In the genomic region with DNA sequence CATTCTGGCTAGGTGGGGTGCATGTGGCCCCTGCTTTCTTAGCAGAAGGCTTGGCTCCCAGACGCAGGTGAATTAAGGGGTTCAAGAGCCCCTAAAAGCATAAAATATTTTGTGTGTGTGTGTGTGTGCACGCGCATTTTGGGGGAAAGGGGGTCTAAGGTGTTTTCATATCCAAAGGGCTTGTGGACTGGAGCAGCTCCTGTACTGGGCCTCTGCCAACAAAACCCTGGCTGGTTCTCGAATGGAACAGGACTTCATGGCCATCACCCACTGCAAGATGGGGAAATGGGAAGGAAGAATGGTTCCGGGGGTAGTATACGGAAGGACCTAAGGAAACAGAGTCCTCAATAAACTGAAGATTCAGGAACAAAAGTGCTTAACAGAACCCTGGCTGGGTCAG, we compare ENCODE assay signal across 7 cellular contexts. TPM values are rescaled to one million over a fixed set of nuclear protein-coding genes. Genes with fewer than 3 reads are reported as not detected.
DNase-seq lines count a peak whose midpoint lies in the region; ATAC-seq and TF ChIP-seq lines count a peak whose summit lies in the region.
"Had no signal": no experiment of that assay in that cellular context is flagged by ENCODE, and none has a peak within 500 bp of the region (broad histone marks: within the 10 kb centered on the region; RNA-seq: fewer than 3 reads in every experiment).

No MANE protein-coding gene starts in this region.

- DNase-seq in RWPE2 (ENCODE audit: low spot score) (no peak), mesothelial cell of epicardium (ENCODE audit: low spot score in 2 of 2, unreplicated experiment in 2 of 2) (no peak), mucosa of gallbladder (ENCODE audit: low spot score) (no peak), NCI-H526 treated with DMSO at 0.1 percent for 48 hours (lab: John Stamatoyannopoulos, UW) (no peak), SKM-1 (lab: John Stamatoyannopoulos, UW; ENCODE audit: unreplicated experiment) (no peak)

- peaks cover 0 to 4% (median 1%) of the 10 kb centered on the region in 11 experiments; a peak in 4 of 22 replicates for H4K20me1 ChIP-seq in BLaER1 treated with 17β-estradiol and CSF1 and Interleukin-3, amounts not matched to agents 10 nM and 100 nM

- TF ChIP-seq CTCF in RWPE2 (IDR thresholded peaks at IDR 0.05; ENCODE audit: poor library complexity, severe bottlenecking): no peak
- no peak for TF ChIP-seq CTCF in mesothelial cell of epicardium (IDR thresholded peaks at IDR 0.05; ENCODE audit: unreplicated experiment)

- no peaks in the 10 kb centered on the region for H3K27me3 Mint-ChIP-seq in mesothelial cell of epicardium (ENCODE audit: low read depth)

- H3K36me3 ChIP-seq in BLaER1 treated with 17β-estradiol and CSF1 and Interleukin-3, amounts not matched to agents 10 nM and 100 nM: peaks cover 0 to 14% (median 0%) of the 10 kb centered on the region in 11 experiments; a peak in 2 of 22 replicates
- H3K36me3 ChIP-seq in RWPE2 (ENCODE audit: low read depth): peaks cover 24% of the 10 kb centered on the region

- H3K36me3 Mint-ChIP-seq in mesothelial cell of epicardium: peaks cover 4% of the 10 kb centered on the region

- H3K4me1 ChIP-seq in BLaER1 treated with 17β-estradiol and CSF1 and Interleukin-3, amounts not matched to agents 10 nM and 100 nM: peaks cover 64 to 78% (median 74%) of the 10 kb centered on the region in 10 experiments
- peaks cover 34% of the 10 kb centered on the region for H3K4me1 ChIP-seq in RWPE2 (ENCODE audit: insufficient read depth, poor library complexity, severe bottlenecking)

- H3K27ac Mint-ChIP-seq in mesothelial cell of epicardium: peak overlapping the region; percentile 98

- peak overlapping the region; percentile 88 to 97 (median 93) for H3K4me2 ChIP-seq in BLaER1 treated with 17β-estradiol and CSF1 and Interleukin-3, amounts not matched to agents 10 nM and 100 nM

- H3K4me1 Mint-ChIP-seq in mesothelial cell of epicardium: peaks cover 39% of the 10 kb centered on the region

- no peak for ATAC-seq in RWPE2 (ENCODE audit: low read depth)

- no peaks in the 10 kb centered on the region for H3K9me3 ChIP-seq in BLaER1 treated with 17β-estradiol and CSF1 and Interleukin-3, amounts not matched to agents 10 nM and 100 nM (replicated peaks in 1 of 11)
- H3K9me3 ChIP-seq in RWPE2 (ENCODE audit: severe bottlenecking): no peaks in the 10 kb centered on the region
- H3K9me3 ChIP-seq: mucosa of descending colon had no signal

- no peak overlapping the region for H3K4me3 Mint-ChIP-seq in mesothelial cell of epicardium

- H3K4me3 ChIP-seq in BLaER1 treated with 17β-estradiol and CSF1 and Interleukin-3, amounts not matched to agents 10 nM and 100 nM: no peak overlapping the region
- no peak overlapping the region for H3K4me3 ChIP-seq in RWPE2 (ENCODE audit: severe bottlenecking)
- H3K4me3 ChIP-seq: mucosa of descending colon had no signal

- peak overlapping the region in 1 of 11 experiments; percentile 57; a peak in 1 of 22 replicates for H3K27ac ChIP-seq in BLaER1 treated with 17β-estradiol and CSF1 and Interleukin-3, amounts not matched to agents 10 nM and 100 nM
- H3K27ac ChIP-seq in RWPE2 (ENCODE audit: poor library complexity, severe bottlenecking): peak overlapping the region; percentile 94

- H3K27me3 ChIP-seq in BLaER1 treated with 17β-estradiol and CSF1 and Interleukin-3, amounts not matched to agents 10 nM and 100 nM: peaks cover 0 to 4% (median 0%) of the 10 kb centered on the region in 11 experiments; a peak in 1 of 22 replicates
- H3K27me3 ChIP-seq in RWPE2 (ENCODE audit: insufficient read depth, poor library complexity, severe bottlenecking): no peaks in the 10 kb centered on the region

- H3K9ac ChIP-seq in BLaER1 treated with 17β-estradiol and CSF1 and Interleukin-3, amounts not matched to agents 10 nM and 100 nM: peak overlapping the region in 2 of 11 experiments; percentile 29 to 36; a peak in 2 of 22 replicates

- no peaks in the 10 kb centered on the region for H3K9me3 Mint-ChIP-seq in mesothelial cell of epicardium

RNA-seq across cellular contexts. Expression of a gene that starts 3.9 kb away (rescaled TPM):
- 193 to 205 TPM (median 195 TPM) in 3 replicates for total RNA-seq in mesothelial cell of epicardium
- 153 TPM for total RNA-seq in mucosa of gallbladder

RNA-seq across cellular contexts. Expression of a gene that starts 9.5 kb away (rescaled TPM):
- total RNA-seq in mesothelial cell of epicardium (30.2 to 30.7 TPM (median 30.2 TPM) in 3 replicates), mucosa of gallbladder (30.5 TPM)

RNA-seq across cellular contexts. Expression of a gene that starts 19.2 kb away (rescaled TPM):
- total RNA-seq in mesothelial cell of epicardium: 11.6 to 14.4 TPM (median 13.4 TPM) in 3 replicates
- 13.1 TPM for total RNA-seq in mucosa of gallbladder

RNA-seq across cellular contexts. Expression of a gene that starts 19.8 kb away (rescaled TPM):
- total RNA-seq in mesothelial cell of epicardium (not detected in 3 replicates), mucosa of gallbladder (not detected)
- total RNA-seq: mucosa of descending colon had no signal

RNA-seq across cellular contexts. Expression of a gene that starts 20.0 kb away (rescaled TPM):
- total RNA-seq in mesothelial cell of epicardium: 203 to 215 TPM (median 204 TPM) in 3 replicates
- total RNA-seq in mucosa of gallbladder: 265 TPM
